Comparison of ENCODE assay signal across 31 cellular contexts in the genomic region with DNA sequence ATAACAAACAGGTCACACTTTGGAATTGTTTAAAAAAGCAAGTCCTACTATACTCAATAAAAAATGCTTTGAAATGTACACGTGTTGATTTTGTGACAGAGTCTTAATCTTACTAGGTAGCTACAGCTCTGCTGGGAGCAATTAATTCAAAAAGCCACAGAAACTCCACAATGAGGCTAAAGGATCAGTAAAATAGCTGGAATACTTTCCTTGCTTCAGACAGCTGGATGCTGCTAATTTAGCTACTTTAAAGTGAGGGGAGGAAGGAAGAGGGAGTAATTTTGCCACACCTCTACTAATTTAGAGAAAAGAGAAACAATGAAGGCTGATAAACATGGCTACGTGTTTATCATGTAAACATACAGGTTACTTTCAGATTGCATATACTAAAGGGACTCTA.
"Had no signal": no experiment of that assay in that cellular context is flagged by ENCODE, and none has a peak within 500 bp of the region (broad histone marks: within the 10 kb centered on the region; RNA-seq: fewer than 3 reads in every experiment).

No MANE protein-coding gene starts in this region.

- H3K27ac ChIP-seq: cardiac muscle cell, SJCRH30, SK-N-MC had no signal

- H3K4me3 ChIP-seq: cardiac muscle cell, SJCRH30, SK-N-MC had no signal

- H3K9me3 Mint-ChIP-seq: activated CD4-positive, alpha-beta memory T cell treated with anti-CD3 and anti-CD28 coated beads for 36 hours; activated naive CD4-positive, alpha-beta T cell treated with anti-CD3 and anti-CD28 coated beads, Interleukin-2, amount 10 ng/mL, durations not matched to agents 7 days and 5 days; activated naive CD8-positive, alpha-beta T cell treated with anti-CD3 and anti-CD28 coated beads, Interleukin-2, amount 50 U/mL, for 24 hours; activated T-helper 1 cell treated with anti-CD3 and anti-CD28 coated beads, Interleukin-12 subunit alpha, Interleukin-12 subunit beta, Interleukin-2, Interleukin-4 antibody, amounts not matched to agents 30 ng/mL and 10 ng/mL and 1 ng/mL, durations not matched to agents 14 hours and 24 hours and 36 hours; central memory CD8-positive, alpha-beta T cell had no signal

- H3K36me3 ChIP-seq: cardiac muscle cell, SJCRH30 had no signal

- H3K9me3 ChIP-seq: SJCRH30 had no signal

- H3K27ac Mint-ChIP-seq: activated CD4-positive, alpha-beta memory T cell treated with anti-CD3 and anti-CD28 coated beads for 36 hours; activated CD4-positive, alpha-beta T cell treated with anti-CD3 and anti-CD28 coated beads for 36 hours; activated naive CD4-positive, alpha-beta T cell treated with anti-CD3 and anti-CD28 coated beads, Interleukin-2, amount 10 ng/mL, durations not matched to agents 7 days and 5 days; activated naive CD8-positive, alpha-beta T cell; activated naive CD8-positive, alpha-beta T cell treated with anti-CD3 and anti-CD28 coated beads, Interleukin-2, amount 50 U/mL, for 24 hours; activated T-helper 1 cell treated with anti-CD3 and anti-CD28 coated beads, Interleukin-12 subunit alpha, Interleukin-12 subunit beta, Interleukin-2, Interleukin-4 antibody, amounts not matched to agents 30 ng/mL and 10 ng/mL and 1 ng/mL, durations not matched to agents 14 hours and 24 hours and 36 hours had no signal

- DNase-seq: activated CD4-positive, alpha-beta memory T cell treated with anti-CD3 and anti-CD28 coated beads for 36 hours; activated CD4-positive, alpha-beta T cell treated with anti-CD3 and anti-CD28 coated beads for 36 hours; activated CD4-positive, alpha-beta T cell treated with anti-CD3 and anti-CD28 coated beads, Interleukin-2, amount 50 U/mL, for 1 hour; activated CD8-positive, alpha-beta memory T cell treated with anti-CD3 and anti-CD28 coated beads, Interleukin-2, amount 50 U/mL, for 4 hours; activated effector memory CD4-positive, alpha-beta T cell treated with Interleukin-2 at 50 U/mL for 16 hours; activated naive CD4-positive, alpha-beta T cell treated with anti-CD3 and anti-CD28 coated beads, Interleukin-2, amount 10 ng/mL, durations not matched to agents 7 days and 5 days; activated naive CD8-positive, alpha-beta T cell treated with anti-CD3 and anti-CD28 coated beads, Interleukin-2, amount 50 U/mL, for 24 hours; activated T-cell treated with anti-CD3 and anti-CD28 coated beads for 4 hours; activated T-cell treated with anti-CD3 and anti-CD28 coated beads, Interleukin-2, amount 50 U/mL, for 4 hours; anterior cingulate cortex; Karpas-422; KBM-7; NCI-H1105 treated with DMSO at 0.1 percent for 48 hours; NCI-H1436; NCI-H1694; NCI-H1930; NCI-H2081 treated with DMSO at 0.1 percent for 48 hours; NCI-H226; NCI-H446 treated with DMSO at 0.1 percent for 48 hours; NCI-H524; NCI-H69; NCI-H82; SHP77 had no signal

- H3K27me3 Mint-ChIP-seq: activated naive CD4-positive, alpha-beta T cell treated with anti-CD3 and anti-CD28 coated beads, Interleukin-2, amount 10 ng/mL, durations not matched to agents 7 days and 5 days; activated naive CD8-positive, alpha-beta T cell treated with anti-CD3 and anti-CD28 coated beads, Interleukin-2, amount 50 U/mL, for 24 hours; central memory CD8-positive, alpha-beta T cell had no signal

- H3K36me3 Mint-ChIP-seq: activated CD4-positive, alpha-beta memory T cell treated with anti-CD3 and anti-CD28 coated beads for 36 hours; activated naive CD4-positive, alpha-beta T cell treated with anti-CD3 and anti-CD28 coated beads, Interleukin-2, amount 10 ng/mL, durations not matched to agents 7 days and 5 days; activated naive CD8-positive, alpha-beta T cell had no signal

- ATAC-seq: activated CD4-positive, alpha-beta T cell treated with anti-CD3 and anti-CD28 coated beads for 36 hours; activated CD4-positive, CD25-positive, alpha-beta regulatory T cell treated with anti-CD3 and anti-CD28 coated beads, Interleukin-2, amount 50 U/mL, for 24 hours; activated naive CD8-positive, alpha-beta T cell treated with anti-CD3 and anti-CD28 coated beads, Interleukin-2, amount 50 U/mL, for 24 hours; activated T-cell treated with anti-CD3 and anti-CD28 coated beads, Interleukin-2, amount 50 U/mL, for 4 hours; Panc1 had no signal

- H3K4me1 Mint-ChIP-seq: activated CD4-positive, alpha-beta T cell treated with anti-CD3 and anti-CD28 coated beads for 36 hours; activated naive CD4-positive, alpha-beta T cell treated with anti-CD3 and anti-CD28 coated beads, Interleukin-2, amount 10 ng/mL, durations not matched to agents 7 days and 5 days; activated naive CD8-positive, alpha-beta T cell treated with anti-CD3 and anti-CD28 coated beads, Interleukin-2, amount 50 U/mL, for 24 hours; central memory CD8-positive, alpha-beta T cell had no signal

- H3K27me3 ChIP-seq: cardiac muscle cell, SJCRH30 had no signal

- H3K4me3 Mint-ChIP-seq: activated CD4-positive, alpha-beta memory T cell treated with anti-CD3 and anti-CD28 coated beads for 36 hours; activated CD4-positive, alpha-beta T cell treated with anti-CD3 and anti-CD28 coated beads for 36 hours; activated naive CD4-positive, alpha-beta T cell treated with anti-CD3 and anti-CD28 coated beads, Interleukin-2, amount 10 ng/mL, durations not matched to agents 7 days and 5 days; activated naive CD8-positive, alpha-beta T cell; activated naive CD8-positive, alpha-beta T cell treated with anti-CD3 and anti-CD28 coated beads, Interleukin-2, amount 50 U/mL, for 24 hours; activated T-cell treated with anti-CD3 and anti-CD28 coated beads, Interleukin-2, amount 50 U/mL, for 4 hours; activated T-helper 1 cell treated with anti-CD3 and anti-CD28 coated beads, Interleukin-12 subunit alpha, Interleukin-12 subunit beta, Interleukin-2, Interleukin-4 antibody, amounts not matched to agents 30 ng/mL and 10 ng/mL and 1 ng/mL, durations not matched to agents 14 hours and 24 hours and 36 hours; central memory CD8-positive, alpha-beta T cell had no signal
